10 cellular contexts compared by ENCODE assay signal in the genomic region with DNA sequence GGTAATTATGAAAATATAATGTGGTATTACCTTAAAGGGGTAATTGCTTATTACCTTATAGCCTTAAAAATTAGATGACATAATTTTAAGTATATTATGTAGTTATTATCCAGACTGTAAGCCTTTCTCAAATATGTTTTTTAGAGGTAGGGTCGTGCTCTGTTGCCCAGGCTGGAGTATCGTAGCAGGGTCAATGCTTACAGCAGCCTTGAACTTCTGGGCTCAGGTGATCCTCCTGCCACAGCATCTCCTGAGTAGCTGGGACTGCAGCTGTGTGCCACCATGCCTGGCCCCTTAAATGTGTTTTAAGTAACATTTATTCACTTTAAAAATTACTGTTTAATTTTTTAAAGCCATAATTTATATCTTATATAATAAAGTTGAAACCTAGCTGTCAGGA.
"Had no signal": no experiment of that assay in that cellular context is flagged by ENCODE, and none has a peak within 500 bp of the region (broad histone marks: within the 10 kb centered on the region; RNA-seq: fewer than 3 reads in every experiment).

No MANE protein-coding gene starts in this region.

- H3K9me3 Mint-ChIP-seq: GM23338, H9, HFFc6 had no signal

- H3K4me3 ChIP-seq: GM23338, K562 had no signal

- H3K4me3 Mint-ChIP-seq: GM23338, H9, HFFc6 had no signal

- H3K4me1 Mint-ChIP-seq: GM23338 had no signal

- DNase-seq: H9, HCEC 1CT, HFFc6, IMR-90, KG1 had no signal

- H3K27ac Mint-ChIP-seq: GM23338, HFFc6 had no signal

- FAIRE-seq: H1, H54, K562 had no signal

- H3K27ac ChIP-seq: HL-60 had no signal
